In genomic region chrX:153971124-153971631, GRCh38 we compare ENCODE assay signal across 8 cellular contexts. TPM values are rescaled to one million over a fixed set of nuclear protein-coding genes. Genes with fewer than 3 reads are reported as not detected.
DNase-seq lines count a peak whose midpoint lies in the region; ATAC-seq and TF ChIP-seq lines count a peak whose summit lies in the region.

No MANE protein-coding gene starts in this region.

- peak; percentile 65 for DNase-seq in DMS53 treated with DMSO at 0.1 percent for 48 hours (lab: John Stamatoyannopoulos, UW; ENCODE audit: unreplicated experiment)
- peak; percentile 94 for DNase-seq in Karpas-422
- peak; percentile 10 for DNase-seq in SHP77 treated with DMSO at 0.1 percent for 48 hours (lab: John Stamatoyannopoulos, UW)
- peak; percentile 91 for DNase-seq in activated gamma-delta T cell treated with Interleukin-2 at 50 U/mL for 16 hours
- DNase-seq in foreskin fibroblast: peak; percentile 82 to 94
- peak; percentile 81 for DNase-seq in stromal cell of bone marrow (ENCODE audit: low read depth)

- no peak overlapping the region for H2AFZ ChIP-seq in Karpas-422 (ENCODE audit: low read length)
- H2AFZ ChIP-seq in neuron (ENCODE audit: low read depth, low read length): peak overlapping the region; percentile 85

- peak; percentile 41 for ATAC-seq in GM21723 (IDR thresholded peaks at IDR 0.05; ENCODE audit: unreplicated experiment)

- H3K79me2 ChIP-seq in Karpas-422 (ENCODE audit: low read length): peaks cover 38% of the 10 kb centered on the region

- TF ChIP-seq CTCF in foreskin fibroblast (IDR thresholded peaks at IDR 0.05; ENCODE audit: low read depth, low read length): no peak

- peak overlapping the region; percentile 95 for H3K27ac ChIP-seq in Karpas-422 (ENCODE audit: low read length)

- H3K4me2 ChIP-seq in Karpas-422 (ENCODE audit: low read depth, low read length, poor library complexity, severe bottlenecking): peak overlapping the region; percentile 90

- H3K9me2 ChIP-seq in Karpas-422 (replicated peaks; ENCODE audit: insufficient read depth, low read length): no peaks in the 10 kb centered on the region

- H4K20me1 ChIP-seq in Karpas-422 (ENCODE audit: insufficient read depth, low read depth, low read length): no peaks in the 10 kb centered on the region

- peaks cover 43% of the 10 kb centered on the region for H3K4me1 ChIP-seq in Karpas-422 (ENCODE audit: low read length)
- peaks cover 48% of the 10 kb centered on the region for H3K4me1 ChIP-seq in neuron (ENCODE audit: insufficient read depth, low read length)

- H3K9ac ChIP-seq in Karpas-422 (ENCODE audit: low read length): peak overlapping the region; percentile 97

- no peaks in the 10 kb centered on the region for H3K36me3 ChIP-seq in Karpas-422 (ENCODE audit: insufficient read depth, low read length)
- no peaks in the 10 kb centered on the region for H3K36me3 ChIP-seq in neuron (ENCODE audit: insufficient read depth, low read length)

- peak overlapping the region; percentile 87 for H3K4me3 ChIP-seq in Karpas-422 (ENCODE audit: low read length)
- H3K4me3 ChIP-seq in foreskin fibroblast (ENCODE audit: low read depth in 1 of 2, low read length in 2 of 2): peak overlapping the region; percentile 88 to 92
- H3K4me3 ChIP-seq in neuron (ENCODE audit: low read length): peak overlapping the region; percentile 96

- H3K27me3 ChIP-seq in Karpas-422 (ENCODE audit: low read length) (no peaks in the 10 kb centered on the region), neuron (ENCODE audit: insufficient read depth, low read length) (no peaks in the 10 kb centered on the region)

- H3K9me3 ChIP-seq in Karpas-422 (ENCODE audit: low read length) (no peaks in the 10 kb centered on the region), neuron (ENCODE audit: low read length) (no peaks in the 10 kb centered on the region)

RNA-seq across cellular contexts. Expression of gene HCFC1, which starts 0.4 kb away (rescaled TPM):
- total RNA-seq in Karpas-422 (2014; rRNA removed; shearing (Covaris generic); ENCODE audit: low replicate concordance): 16.8 and 29.4 TPM in 2 replicates

RNA-seq across cellular contexts. Expression of gene TMEM187, which starts 1.4 kb away (rescaled TPM):
- 1.5 and 3.9 TPM in 2 replicates for total RNA-seq in Karpas-422 (2014; rRNA removed; shearing (Covaris generic); ENCODE audit: low replicate concordance)

RNA-seq across cellular contexts. Expression of gene RENBP, which starts 26.7 kb away (rescaled TPM):
- 0.22 and 0.26 TPM in 2 replicates for total RNA-seq in Karpas-422 (2014; rRNA removed; shearing (Covaris generic); ENCODE audit: low replicate concordance)

RNA-seq across cellular contexts. Expression of gene NAA10, which starts 36.3 kb away (rescaled TPM):
- 103 and 144 TPM in 2 replicates for total RNA-seq in Karpas-422 (2014; rRNA removed; shearing (Covaris generic); ENCODE audit: low replicate concordance)

RNA-seq across cellular contexts. Expression of gene ARHGAP4, which starts 45.1 kb away (rescaled TPM):
- total RNA-seq in Karpas-422 (2014; rRNA removed; shearing (Covaris generic); ENCODE audit: low replicate concordance): 104 and 218 TPM in 2 replicates

Comparison
In these comparisons a context has a peak if more than half of its experiments do, and no peak if none do; other contexts are left out.
1. Peak in every context shown above with its lines: DNase-seq, ATAC-seq, H3K4me3 ChIP-seq and H3K27ac ChIP-seq.
2. DNase-seq: peak in every context shown above with its lines; median percentile 94 in Karpas-422; 91 in activated gamma-delta T cell treated with Interleukin-2 at 50 U/mL for 16 hours; 88 in foreskin fibroblast; 81 in stromal cell of bone marrow; 65 in DMS53 treated with DMSO at 0.1 percent for 48 hours; 10 in SHP77 treated with DMSO at 0.1 percent for 48 hours.